Comparison of ENCODE assay signal across 9 cellular contexts in genomic region chr4:2040391-2041233, GRCh38. TPM values are rescaled to one million over a fixed set of nuclear protein-coding genes. Genes with fewer than 3 reads are reported as not detected.
DNase-seq lines count a peak whose midpoint lies in the region; ATAC-seq and TF ChIP-seq lines count a peak whose summit lies in the region.
"Had no signal": no experiment of that assay in that cellular context is flagged by ENCODE, and none has a peak within 500 bp of the region (broad histone marks: within the 10 kb centered on the region; RNA-seq: fewer than 3 reads in every experiment).

No MANE protein-coding gene starts in this region.

- H3K36me3 ChIP-seq in SK-N-MC (ENCODE audit: insufficient read depth, low read length) = no peaks in the 10 kb centered on the region
- H3K36me3 ChIP-seq in left ventricle myocardium inferior = no peaks in the 10 kb centered on the region
- no peaks in the 10 kb centered on the region for H3K36me3 ChIP-seq in rectal smooth muscle tissue (ENCODE audit: control insufficient read depth, insufficient read depth, low read length)

- H3K9ac ChIP-seq in SK-N-MC (ENCODE audit: insufficient read length) (no peak overlapping the region), rectal smooth muscle tissue (ENCODE audit: low read length) (no peak overlapping the region)

- H3K4me3 ChIP-seq in SK-N-MC = peak overlapping the region; percentile 84
- peak overlapping the region; percentile 79 for H3K4me3 ChIP-seq in left ventricle myocardium inferior
- peak overlapping the region; percentile 73 for H3K4me3 ChIP-seq in rectal smooth muscle tissue (ENCODE audit: low read length)

- H3K9me3 ChIP-seq in SK-N-MC (ENCODE audit: low read depth, low read length) (no peaks in the 10 kb centered on the region), left ventricle myocardium inferior (replicated peaks) (no peaks in the 10 kb centered on the region)

- H3K27me3 ChIP-seq in left ventricle myocardium inferior (ENCODE audit: low read depth) (peaks cover 81% of the 10 kb centered on the region), rectal smooth muscle tissue (ENCODE audit: control insufficient read depth, insufficient read depth, low read length) (peaks cover 9% of the 10 kb centered on the region)

- ATAC-seq in GM18867 (IDR thresholded peaks at IDR 0.05; ENCODE audit: unreplicated experiment) = no peak
- no peak for ATAC-seq in HG02610 (IDR thresholded peaks at IDR 0.05; ENCODE audit: unreplicated experiment)

- H3K27ac ChIP-seq in SK-N-MC (no peak overlapping the region), left ventricle myocardium inferior (replicated peaks) (no peak overlapping the region), rectal smooth muscle tissue (ENCODE audit: low read depth, low read length) (no peak overlapping the region)

- peaks cover 28% of the 10 kb centered on the region for H3K4me1 ChIP-seq in left ventricle myocardium inferior
- H3K4me1 ChIP-seq in rectal smooth muscle tissue (ENCODE audit: control insufficient read depth, insufficient read depth, low read length) = no peaks in the 10 kb centered on the region

- intact Hi-C loops in left ventricle myocardium inferior (cut with micrococcal nuclease) = no loop called here

- peak; percentile 51 for DNase-seq in GM13977 (ENCODE audit: low spot score)
- DNase-seq in SK-N-MC (ENCODE audit: low read depth, low spot score) = no peak
- DNase-seq in left ventricle myocardium inferior = no peak
- DNase-seq in SK-N-DZ (ENCODE audit: low spot score) = no peak
- no peak for DNase-seq in NCI-H1048 (lab: John Stamatoyannopoulos, UW)

- no peak for TF ChIP-seq CTCF in GM13977 (IDR thresholded peaks at IDR 0.05; ENCODE audit: extremely low read depth, insufficient read depth, missing control alignments)
- no peak for TF ChIP-seq CTCF in left ventricle myocardium inferior (IDR thresholded peaks at IDR 0.05; ENCODE audit: borderline replicate concordance)

- in situ Hi-C loops in GM13977 (cut with MboI; ENCODE audit: low pct_unique_long_range_greater_than_20kb, low sequenced_read_pairs, unreplicated experiment) = no loop called here

RNA-seq across cellular contexts. Expression of gene NAT8L, which starts 18.5 kb away (rescaled TPM):
- total RNA-seq in left ventricle myocardium inferior = 0.52 TPM
- 2.8 and 3.9 TPM in 2 replicates for polyA plus RNA-seq in SK-N-DZ (2014; cell fraction: cytosol; rRNA removed)
- 6.2 and 12.0 TPM in 2 replicates for polyA plus RNA-seq in SK-N-DZ (2014; cell fraction: nucleus; rRNA removed)
- total RNA-seq: HT-29 had no signal

RNA-seq across cellular contexts. Expression of gene NELFA, which starts 31.8 kb away (rescaled TPM):
- total RNA-seq in left ventricle myocardium inferior = 10.2 TPM
- polyA plus RNA-seq in SK-N-DZ (2014; cell fraction: cytosol; rRNA removed) = 50.7 and 51.7 TPM in 2 replicates
- 47.8 and 51.0 TPM in 2 replicates for polyA plus RNA-seq in SK-N-DZ (2014; cell fraction: nucleus; rRNA removed)
